In genomic region chrX:134210465-134210864, GRCh38 we compare ENCODE assay signal across 26 cellular contexts. TPM values are rescaled to one million over a fixed set of nuclear protein-coding genes. Genes with fewer than 3 reads are reported as not detected.
A peak's percentile ranks its signal among the peaks of the same experiment; 100 is the strongest.
DNase-seq lines count a peak whose midpoint lies in the region; ATAC-seq, FAIRE-seq and TF ChIP-seq lines count a peak whose summit lies in the region.
"Had no signal": no experiment of that assay in that cellular context is flagged by ENCODE, and none has a peak within 500 bp of the region (broad histone marks: within the 10 kb centered on the region; RNA-seq: fewer than 3 reads in every experiment).

No MANE protein-coding gene starts in this region.

- H3K4me2 ChIP-seq in HepG2 (ENCODE audit: low read depth, low read length): no peak overlapping the region
- H3K4me2 ChIP-seq in astrocyte (ENCODE audit: low read length): no peak overlapping the region
- H3K4me2 ChIP-seq: A549, BLaER1 had no signal

- no peak overlapping the region for H3K4me3 Mint-ChIP-seq in astrocyte (ENCODE audit: unreplicated experiment)
- H3K4me3 Mint-ChIP-seq: CD14-positive monocyte; CD4-positive, alpha-beta memory T cell; CD4-positive, CD25-positive, alpha-beta regulatory T cell; CD8-positive, alpha-beta memory T cell had no signal

- in situ Hi-C loops in HepG2 (cut with HindIII; ENCODE audit: extremely low pct_ligation_motif_present, low pct_unique_long_range_greater_than_20kb): no loop called here

- CTCF ChIA-PET in HepG2 (lab: Yijun Ruan, JAX; ENCODE audit: low intra/inter-chr PET ratio, low total read pairs) (no interaction called here), HEK293 (lab: Yijun Ruan, JAX) (interaction anchor here (1.0 kb wide), 1 partner anchor 52 kb away, joined by 3 read pairs; no protein-coding TSS in a partner anchor)

- H3K4me3 ChIP-seq in HepG2 (replicated peaks in 1 of 3; ENCODE audit: insufficient read depth in 1 of 3, low read depth in 2 of 3, low read length in 3 of 3) (no peak overlapping the region), right lobe of liver (no peak overlapping the region), HEK293 (ENCODE audit: low read depth, low read length) (no peak overlapping the region), astrocyte (ENCODE audit: insufficient read depth, low read depth, low read length) (no peak overlapping the region)
- H3K4me3 ChIP-seq: A549, BLaER1, GM12878 had no signal

- POLR2A ChIA-PET in HepG2 (lab: Yijun Ruan, JAX): no interaction called here
- POLR2A ChIA-PET in HEK293 (lab: Yijun Ruan, JAX): no interaction called here

- H3K9ac ChIP-seq in HepG2 (ENCODE audit: insufficient read depth, low read depth, low read length) (no peak overlapping the region), astrocyte (ENCODE audit: low read length) (no peak overlapping the region)
- H3K9ac ChIP-seq: BLaER1 had no signal

- no peak for TF ChIP-seq CTCF in HepG2 (CRISPR knock-in tag; IDR thresholded peaks at IDR 0.05)
- no peak for TF ChIP-seq CTCF in right lobe of liver (IDR thresholded peaks at IDR 0.05)
- TF ChIP-seq CTCF in HEK293 (tag by site-specific recombination; IDR thresholded peaks at IDR 0.05): no peak
- TF ChIP-seq CTCF in astrocyte (IDR thresholded peaks at IDR 0.05; ENCODE audit: insufficient read depth, low read depth, low read length): no peak

- H4K20me1 ChIP-seq in HepG2 (ENCODE audit: insufficient read depth, low read length) (no peaks in the 10 kb centered on the region), astrocyte (ENCODE audit: insufficient read depth, low read length) (no peaks in the 10 kb centered on the region)
- H4K20me1 ChIP-seq: BLaER1 had no signal

- TF ChIP-seq POLR2A in HepG2 (IDR thresholded peaks at IDR 0.05; ENCODE audit: insufficient read depth in 1 of 2, low read depth in 2 of 2, low read length in 2 of 2) (no peak), right lobe of liver (IDR thresholded peaks at IDR 0.05) (no peak)

- H3K9me3 ChIP-seq in HepG2 (ENCODE audit: low read length): no peaks in the 10 kb centered on the region
- no peaks in the 10 kb centered on the region for H3K9me3 ChIP-seq in right lobe of liver
- no peaks in the 10 kb centered on the region for H3K9me3 ChIP-seq in HEK293 (ENCODE audit: control insufficient read depth, insufficient read depth, low read depth, low read length)
- no peaks in the 10 kb centered on the region for H3K9me3 ChIP-seq in astrocyte (ENCODE audit: insufficient read depth, low read depth, low read length)
- H3K9me3 ChIP-seq: BE2C, BLaER1 had no signal

- no peak for TF ChIP-seq EP300 in HepG2 (IDR thresholded peaks at IDR 0.05; ENCODE audit: low read depth in 2 of 2, low read length in 2 of 2)
- TF ChIP-seq EP300 in HepG2 (CRISPR knock-in tag; IDR thresholded peaks at IDR 0.05; ENCODE audit: borderline replicate concordance): no peak

- no peak for TF ChIP-seq RAD21 in HepG2 (CRISPR knock-in tag; IDR thresholded peaks at IDR 0.05)

- no peaks in the 10 kb centered on the region for H3K36me3 ChIP-seq in HepG2 (replicated peaks in 1 of 2; ENCODE audit: control insufficient read depth in 1 of 2, insufficient read depth in 2 of 2, low read length in 2 of 2)
- H3K36me3 ChIP-seq in right lobe of liver: no peaks in the 10 kb centered on the region
- no peaks in the 10 kb centered on the region for H3K36me3 ChIP-seq in HEK293 (ENCODE audit: control insufficient read depth in 2 of 2, insufficient read depth in 1 of 2, low read length in 2 of 2)
- no peaks in the 10 kb centered on the region for H3K36me3 ChIP-seq in astrocyte (ENCODE audit: insufficient read depth, low read length)
- H3K36me3 ChIP-seq: BE2C, BLaER1 had no signal

- H3K27ac Mint-ChIP-seq in astrocyte (ENCODE audit: unreplicated experiment): no peak overlapping the region
- H3K27ac Mint-ChIP-seq: CD14-positive monocyte; CD4-positive, alpha-beta memory T cell; CD4-positive, CD25-positive, alpha-beta regulatory T cell had no signal

- no peaks in the 10 kb centered on the region for H3K79me2 ChIP-seq in HepG2 (ENCODE audit: insufficient read depth, low read length)
- no peaks in the 10 kb centered on the region for H3K79me2 ChIP-seq in astrocyte (ENCODE audit: insufficient read depth, low read length)

- H3K27ac ChIP-seq in HepG2 (ENCODE audit: extremely low read length, insufficient read depth, low read length) (no peak overlapping the region), right lobe of liver (no peak overlapping the region), HEK293 (ENCODE audit: extremely low read depth, low read depth, low read length) (no peak overlapping the region), astrocyte (ENCODE audit: low read depth, low read length) (no peak overlapping the region)
- H3K27ac ChIP-seq: 22Rv1, A549, BLaER1 had no signal

- DNase-seq in HepG2 (ENCODE audit: low spot score) (no peak), right lobe of liver (no peak), astrocyte (ENCODE audit: low read depth) (no peak), H4 (ENCODE audit: low spot score) (no peak), HTR-8/SVneo (ENCODE audit: insufficient read length, low spot score) (no peak), AG08396 (ENCODE audit: low spot score) (no peak)
- DNase-seq: BE2C; C1 segment of cervical spinal cord; CD4-positive, alpha-beta memory T cell; CD4-positive, CD25-positive, alpha-beta regulatory T cell; CD8-positive, alpha-beta memory T cell; COR-L47; DMS 273 treated with DMSO at 0.1 percent for 48 hours; DMS153; DMS53; DMS79; GDM1 had no signal

- no peaks in the 10 kb centered on the region for H3K36me3 Mint-ChIP-seq in astrocyte (ENCODE audit: low read depth, unreplicated experiment)
- H3K36me3 Mint-ChIP-seq: CD4-positive, alpha-beta memory T cell; CD4-positive, CD25-positive, alpha-beta regulatory T cell had no signal

- BruUV-seq in HepG2 (replicated peaks; lab: Mats Ljungman, UMichigan): no TSS peak

- no peaks in the 10 kb centered on the region for H3K9me3 Mint-ChIP-seq in astrocyte (ENCODE audit: unreplicated experiment)

- no peaks in the 10 kb centered on the region for H3K4me1 Mint-ChIP-seq in astrocyte (ENCODE audit: low read depth, unreplicated experiment)
- H3K4me1 Mint-ChIP-seq: CD14-positive monocyte; CD4-positive, alpha-beta memory T cell; CD4-positive, CD25-positive, alpha-beta regulatory T cell; CD8-positive, alpha-beta memory T cell had no signal

- intact Hi-C loops in HepG2 (cut with micrococcal nuclease; ENCODE audit: unreplicated experiment) (no loop called here), right lobe of liver (cut with DNase I) (no loop called here)

- no peaks in the 10 kb centered on the region for H3K4me1 ChIP-seq in HepG2 (ENCODE audit: insufficient read depth, low read length)
- no peaks in the 10 kb centered on the region for H3K4me1 ChIP-seq in right lobe of liver
- H3K4me1 ChIP-seq in HEK293 (ENCODE audit: control insufficient read depth, insufficient read depth, low read length): no peaks in the 10 kb centered on the region
- H3K4me1 ChIP-seq in astrocyte (ENCODE audit: insufficient read depth, low read length): no peaks in the 10 kb centered on the region
- H3K4me1 ChIP-seq: A549, BE2C, BLaER1 had no signal

- H2AFZ ChIP-seq in HepG2 (ENCODE audit: low read length) (no peak overlapping the region), astrocyte (ENCODE audit: low read depth, low read length) (no peak overlapping the region)

- H3K27me3 ChIP-seq in HepG2 (ENCODE audit: control insufficient read depth in 1 of 2, insufficient read depth in 2 of 2, low read length in 2 of 2) (no peaks in the 10 kb centered on the region), right lobe of liver (no peaks in the 10 kb centered on the region), astrocyte (ENCODE audit: insufficient read depth, low read length) (no peaks in the 10 kb centered on the region)
- H3K27me3 ChIP-seq: BE2C had no signal

- no peaks in the 10 kb centered on the region for H3K27me3 Mint-ChIP-seq in astrocyte (ENCODE audit: low read depth, unreplicated experiment)
- H3K27me3 Mint-ChIP-seq: CD4-positive, CD25-positive, alpha-beta regulatory T cell had no signal

- FAIRE-seq in HepG2 (lab: Jason Lieb, UNC) (no peak), astrocyte (lab: Jason Lieb, UNC) (peak; percentile 88), HTR-8/SVneo (lab: Jason Lieb, UNC) (no peak)
- FAIRE-seq: A549, GM12878, GM12892, GM18507 had no signal

- no peak for ATAC-seq in HepG2
- no peak for ATAC-seq in right lobe of liver
- ATAC-seq: A549, GM12878 had no signal

TF ChIP-seq in HepG2, 621 proteins besides CTCF, POLR2A, EP300 and RAD21:
- TF ChIP-seq ZSCAN31 (CRISPR knock-in tag; IDR thresholded peaks at IDR 0.05; ENCODE audit: low read depth) (no peak), ZNF317 (CRISPR knock-in tag; IDR thresholded peaks at IDR 0.05) (peak; percentile 93)
TF ChIP-seq in HepG2: peak in this region for 1.

TF ChIP-seq in HEK293, 187 proteins besides CTCF, POLR2A, EP300 and RAD21 (continues in another document):
- TF ChIP-seq SETDB1 (IDR thresholded peaks at IDR 0.05; ENCODE audit: insufficient read length, low read length) (peak; percentile 76), ZBTB1 (tag by site-specific recombination; IDR thresholded peaks at IDR 0.05) (no peak), ZNF529 (tag by site-specific recombination; IDR thresholded peaks at IDR 0.05; ENCODE audit: insufficient replicate concordance) (no peak), TRIM28 (IDR thresholded peaks at IDR 0.05; ENCODE audit: borderline replicate concordance, low read length) (peak; percentile 70; the same call in 1 of the 2 replicates)

RNA-seq across cellular contexts. Expression of gene CCDC160, which starts 26.5 kb away (rescaled TPM):
- total RNA-seq in HepG2 (2016; rRNA removed; fragmentation: Illumina TruSeq; extraction: Trizol): not detected in 2 replicates
- total RNA-seq in HepG2 (2016; cell fraction: cytosol; rRNA removed; fragmentation: Illumina TruSeq; extraction: Trizol; ENCODE audit: low read depth): not detected in 2 replicates
- not detected in 2 replicates for total RNA-seq in HepG2 (2016; cell fraction: insoluble cytoplasmic fraction; rRNA removed; fragmentation: Illumina TruSeq; extraction: Trizol)
- not detected in 2 replicates for total RNA-seq in HepG2 (2016; cell fraction: membrane; rRNA removed; fragmentation: Illumina TruSeq; extraction: Trizol)
- not detected in 2 replicates for total RNA-seq in HepG2 (2016; cell fraction: nucleus; rRNA removed; fragmentation: Illumina TruSeq; extraction: Trizol)
- not detected in 2 replicates for polyA plus RNA-seq in HepG2 (2011; rRNA removed)
- polyA plus RNA-seq in HepG2 (2011; cell fraction: cytosol; rRNA removed): not detected in 2 replicates
- not detected in 2 replicates for polyA plus RNA-seq in HepG2 (2011; cell fraction: nucleus; rRNA removed)
- not detected in 2 replicates for polyA plus RNA-seq in HepG2 (2012)
- not detected in 2 replicates for polyA plus RNA-seq in HepG2 (2016; cell fraction: cytosol; fragmentation: Illumina TruSeq; extraction: Trizol; ENCODE audit: low read depth)
- not detected in 2 replicates for polyA plus RNA-seq in HepG2 (2016; cell fraction: insoluble cytoplasmic fraction; fragmentation: Illumina TruSeq; extraction: Trizol; ENCODE audit: low read depth)
- polyA plus RNA-seq in HepG2 (2016; cell fraction: membrane; fragmentation: Illumina TruSeq; extraction: Trizol; ENCODE audit: low read depth): not detected in 2 replicates
- not detected in 2 replicates for polyA plus RNA-seq in HepG2 (2016; cell fraction: nucleus; fragmentation: Illumina TruSeq; extraction: Trizol; ENCODE audit: insufficient read depth, low read depth)
- not detected in 2 replicates for polyA minus RNA-seq in HepG2 (2011; rRNA and poly(A)+ RNA removed; ENCODE audit: low replicate concordance)
- not detected in 2 replicates for polyA minus RNA-seq in HepG2 (2011; cell fraction: cytosol; rRNA and poly(A)+ RNA removed)
- polyA minus RNA-seq in HepG2 (2011; cell fraction: nucleus; rRNA and poly(A)+ RNA removed): not detected in 2 replicates
- total RNA-seq in right lobe of liver: not detected
- total RNA-seq in astrocyte: 1.2 and 1.5 TPM in 2 replicates
- total RNA-seq in H4 (2014; rRNA removed; shearing (Covaris generic)): 0.15 and 0.27 TPM in 2 replicates
- total RNA-seq: A172; CD4-positive, alpha-beta memory T cell; CD4-positive, CD25-positive, alpha-beta regulatory T cell; CD8-positive, alpha-beta memory T cell; GM12878 had no signal
- polyA plus RNA-seq: CD14-positive monocyte; CD4-positive, alpha-beta memory T cell; CD4-positive, CD25-positive, alpha-beta regulatory T cell; CD8-positive, alpha-beta memory T cell; GM12878 had no signal

Comparison
In these comparisons a context has a peak if more than half of its experiments do, and no peak if none do; other contexts are left out.
1. Of the 63 proteins assayed by ChIP-seq in both HepG2 and HEK293: peak only in HepG2: none; only in HEK293: SETDB1; in both: none; in neither: 62.